Comparison of ENCODE assay signal across 1 cellular context in the genomic region with DNA sequence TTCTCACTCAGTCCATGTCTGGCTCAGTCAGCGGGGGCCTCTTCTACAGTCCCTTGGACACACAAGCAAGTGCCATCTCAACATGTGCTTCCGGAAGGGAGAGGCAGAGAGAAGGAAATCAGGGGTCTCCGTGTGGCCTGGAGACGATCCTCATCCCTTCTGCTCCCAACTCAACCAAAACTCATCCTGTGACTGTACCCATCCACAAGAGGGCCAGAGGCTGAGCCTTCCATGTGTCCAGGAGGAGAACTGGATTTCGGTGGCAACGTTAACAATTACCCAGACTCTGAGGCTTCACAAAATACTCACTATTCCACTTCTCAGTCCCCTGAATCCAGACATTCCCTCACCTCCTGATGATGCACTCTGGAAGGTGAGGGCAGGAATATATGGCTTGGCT.
TF ChIP-seq lines count a peak whose summit lies in the region.

No MANE protein-coding gene starts in this region.

TF ChIP-seq in HepG2, 621 proteins besides CTCF, POLR2A, EP300 and RAD21:
- TF ChIP-seq ATAD3A (CRISPR knock-in tag; IDR thresholded peaks at IDR 0.05) (no peak), ZFP90 (CRISPR knock-in tag; IDR thresholded peaks at IDR 0.05; ENCODE audit: borderline replicate concordance) (no peak), ATM (IDR thresholded peaks at IDR 0.05; ENCODE audit: borderline replicate concordance) (no peak), JUND (CRISPR knock-in tag; IDR thresholded peaks at IDR 0.05) (no peak), THAP11 (CRISPR knock-in tag; IDR thresholded peaks at IDR 0.05) (no peak), ZNF589 (CRISPR knock-in tag; conservative IDR thresholded peaks at IDR 0.05) (no peak), HDAC2 (CRISPR knock-in tag; IDR thresholded peaks at IDR 0.05) (no peak), ZNF644 (CRISPR knock-in tag; IDR thresholded peaks at IDR 0.05; ENCODE audit: low read depth) (no peak), MAFK (conservative IDR thresholded peaks at IDR 0.05 in 1 of 2, IDR thresholded peaks at IDR 0.05 in 1 of 2; ENCODE audit: low read length in 2 of 2) (no peak), MYC (CRISPR knock-in tag; IDR thresholded peaks at IDR 0.05; ENCODE audit: borderline replicate concordance) (no peak), ZFP36L2 (CRISPR knock-in tag; IDR thresholded peaks at IDR 0.05) (no peak), ZNF781 (CRISPR knock-in tag; IDR thresholded peaks at IDR 0.05; ENCODE audit: borderline replicate concordance, not compliant biosample characterization) (no peak), ZNF773 (CRISPR knock-in tag; IDR thresholded peaks at IDR 0.05; ENCODE audit: borderline replicate concordance) (no peak), ARNT2 (CRISPR knock-in tag; IDR thresholded peaks at IDR 0.05; ENCODE audit: low read depth) (no peak)
- TF ChIP-seq, protein P1, sequence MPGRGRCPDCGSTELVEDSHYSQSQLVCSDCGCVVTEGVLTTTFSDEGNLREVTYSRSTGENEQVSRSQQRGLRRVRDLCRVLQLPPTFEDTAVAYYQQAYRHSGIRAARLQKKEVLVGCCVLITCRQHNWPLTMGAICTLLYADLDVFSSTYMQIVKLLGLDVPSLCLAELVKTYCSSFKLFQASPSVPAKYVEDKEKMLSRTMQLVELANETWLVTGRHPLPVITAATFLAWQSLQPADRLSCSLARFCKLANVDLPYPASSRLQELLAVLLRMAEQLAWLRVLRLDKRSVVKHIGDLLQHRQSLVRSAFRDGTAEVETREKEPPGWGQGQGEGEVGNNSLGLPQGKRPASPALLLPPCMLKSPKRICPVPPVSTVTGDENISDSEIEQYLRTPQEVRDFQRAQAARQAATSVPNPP (CRISPR knock-in tag; IDR thresholded peaks at IDR 0.05), result no peak
- TF ChIP-seq, protein P2, sequence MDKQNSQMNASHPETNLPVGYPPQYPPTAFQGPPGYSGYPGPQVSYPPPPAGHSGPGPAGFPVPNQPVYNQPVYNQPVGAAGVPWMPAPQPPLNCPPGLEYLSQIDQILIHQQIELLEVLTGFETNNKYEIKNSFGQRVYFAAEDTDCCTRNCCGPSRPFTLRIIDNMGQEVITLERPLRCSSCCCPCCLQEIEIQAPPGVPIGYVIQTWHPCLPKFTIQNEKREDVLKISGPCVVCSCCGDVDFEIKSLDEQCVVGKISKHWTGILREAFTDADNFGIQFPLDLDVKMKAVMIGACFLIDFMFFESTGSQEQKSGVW (CRISPR knock-in tag; IDR thresholded peaks at IDR 0.05; ENCODE audit: borderline replicate concordance), result no peak
- TF ChIP-seq, protein P3, sequence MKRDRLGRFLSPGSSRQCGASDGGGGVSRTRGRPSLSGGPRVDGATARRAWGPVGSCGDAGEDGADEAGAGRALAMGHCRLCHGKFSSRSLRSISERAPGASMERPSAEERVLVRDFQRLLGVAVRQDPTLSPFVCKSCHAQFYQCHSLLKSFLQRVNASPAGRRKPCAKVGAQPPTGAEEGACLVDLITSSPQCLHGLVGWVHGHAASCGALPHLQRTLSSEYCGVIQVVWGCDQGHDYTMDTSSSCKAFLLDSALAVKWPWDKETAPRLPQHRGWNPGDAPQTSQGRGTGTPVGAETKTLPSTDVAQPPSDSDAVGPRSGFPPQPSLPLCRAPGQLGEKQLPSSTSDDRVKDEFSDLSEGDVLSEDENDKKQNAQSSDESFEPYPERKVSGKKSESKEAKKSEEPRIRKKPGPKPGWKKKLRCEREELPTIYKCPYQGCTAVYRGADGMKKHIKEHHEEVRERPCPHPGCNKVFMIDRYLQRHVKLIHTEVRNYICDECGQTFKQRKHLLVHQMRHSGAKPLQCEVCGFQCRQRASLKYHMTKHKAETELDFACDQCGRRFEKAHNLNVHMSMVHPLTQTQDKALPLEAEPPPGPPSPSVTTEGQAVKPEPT (CRISPR knock-in tag; IDR thresholded peaks at IDR 0.05; ENCODE audit: low read depth), result no peak
- TF ChIP-seq, protein P4, sequence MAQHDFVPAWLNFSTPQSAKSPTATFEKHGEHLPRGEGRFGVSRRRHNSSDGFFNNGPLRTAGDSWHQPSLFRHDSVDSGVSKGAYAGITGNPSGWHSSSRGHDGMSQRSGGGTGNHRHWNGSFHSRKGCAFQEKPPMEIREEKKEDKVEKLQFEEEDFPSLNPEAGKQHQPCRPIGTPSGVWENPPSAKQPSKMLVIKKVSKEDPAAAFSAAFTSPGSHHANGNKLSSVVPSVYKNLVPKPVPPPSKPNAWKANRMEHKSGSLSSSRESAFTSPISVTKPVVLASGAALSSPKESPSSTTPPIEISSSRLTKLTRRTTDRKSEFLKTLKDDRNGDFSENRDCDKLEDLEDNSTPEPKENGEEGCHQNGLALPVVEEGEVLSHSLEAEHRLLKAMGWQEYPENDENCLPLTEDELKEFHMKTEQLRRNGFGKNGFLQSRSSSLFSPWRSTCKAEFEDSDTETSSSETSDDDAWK (CRISPR knock-in tag; IDR thresholded peaks at IDR 0.05), result no peak
- TF ChIP-seq, protein P5, sequence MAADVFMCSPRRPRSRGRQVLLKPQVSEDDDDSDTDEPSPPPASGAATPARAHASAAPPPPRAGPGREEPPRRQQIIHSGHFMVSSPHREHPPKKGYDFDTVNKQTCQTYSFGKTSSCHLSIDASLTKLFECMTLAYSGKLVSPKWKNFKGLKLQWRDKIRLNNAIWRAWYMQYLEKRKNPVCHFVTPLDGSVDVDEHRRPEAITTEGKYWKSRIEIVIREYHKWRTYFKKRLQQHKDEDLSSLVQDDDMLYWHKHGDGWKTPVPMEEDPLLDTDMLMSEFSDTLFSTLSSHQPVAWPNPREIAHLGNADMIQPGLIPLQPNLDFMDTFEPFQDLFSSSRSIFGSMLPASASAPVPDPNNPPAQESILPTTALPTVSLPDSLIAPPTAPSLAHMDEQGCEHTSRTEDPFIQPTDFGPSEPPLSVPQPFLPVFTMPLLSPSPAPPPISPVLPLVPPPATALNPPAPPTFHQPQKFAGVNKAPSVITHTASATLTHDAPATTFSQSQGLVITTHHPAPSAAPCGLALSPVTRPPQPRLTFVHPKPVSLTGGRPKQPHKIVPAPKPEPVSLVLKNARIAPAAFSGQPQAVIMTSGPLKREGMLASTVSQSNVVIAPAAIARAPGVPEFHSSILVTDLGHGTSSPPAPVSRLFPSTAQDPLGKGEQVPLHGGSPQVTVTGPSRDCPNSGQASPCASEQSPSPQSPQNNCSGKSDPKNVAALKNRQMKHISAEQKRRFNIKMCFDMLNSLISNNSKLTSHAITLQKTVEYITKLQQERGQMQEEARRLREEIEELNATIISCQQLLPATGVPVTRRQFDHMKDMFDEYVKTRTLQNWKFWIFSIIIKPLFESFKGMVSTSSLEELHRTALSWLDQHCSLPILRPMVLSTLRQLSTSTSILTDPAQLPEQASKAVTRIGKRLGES (CRISPR knock-in tag; IDR thresholded peaks at IDR 0.05; ENCODE audit: borderline replicate concordance), result no peak
- TF ChIP-seq, protein P6, sequence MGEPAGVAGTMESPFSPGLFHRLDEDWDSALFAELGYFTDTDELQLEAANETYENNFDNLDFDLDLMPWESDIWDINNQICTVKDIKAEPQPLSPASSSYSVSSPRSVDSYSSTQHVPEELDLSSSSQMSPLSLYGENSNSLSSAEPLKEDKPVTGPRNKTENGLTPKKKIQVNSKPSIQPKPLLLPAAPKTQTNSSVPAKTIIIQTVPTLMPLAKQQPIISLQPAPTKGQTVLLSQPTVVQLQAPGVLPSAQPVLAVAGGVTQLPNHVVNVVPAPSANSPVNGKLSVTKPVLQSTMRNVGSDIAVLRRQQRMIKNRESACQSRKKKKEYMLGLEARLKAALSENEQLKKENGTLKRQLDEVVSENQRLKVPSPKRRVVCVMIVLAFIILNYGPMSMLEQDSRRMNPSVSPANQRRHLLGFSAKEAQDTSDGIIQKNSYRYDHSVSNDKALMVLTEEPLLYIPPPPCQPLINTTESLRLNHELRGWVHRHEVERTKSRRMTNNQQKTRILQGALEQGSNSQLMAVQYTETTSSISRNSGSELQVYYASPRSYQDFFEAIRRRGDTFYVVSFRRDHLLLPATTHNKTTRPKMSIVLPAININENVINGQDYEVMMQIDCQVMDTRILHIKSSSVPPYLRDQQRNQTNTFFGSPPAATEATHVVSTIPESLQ (CRISPR knock-in tag; conservative IDR thresholded peaks at IDR 0.05), result no peak
